24 cellular contexts compared by ENCODE assay signal in genomic region chr3:74523811-74524210, GRCh38.
A peak's percentile ranks its signal among the peaks of the same experiment; 100 is the strongest.
DNase-seq lines count a peak whose midpoint lies in the region; ATAC-seq, FAIRE-seq and TF ChIP-seq lines count a peak whose summit lies in the region.
"Had no signal": no experiment of that assay in that cellular context is flagged by ENCODE, and none has a peak within 500 bp of the region (broad histone marks: within the 10 kb centered on the region; RNA-seq: fewer than 3 reads in every experiment).

No MANE protein-coding gene starts in this region.

- no peaks in the 10 kb centered on the region for H3K27me3 ChIP-seq in breast epithelium
- H3K27me3 ChIP-seq in endothelial cell of umbilical vein (ENCODE audit: control insufficient read depth in 2 of 2, insufficient read depth in 2 of 2, low read length in 2 of 2), result no peaks in the 10 kb centered on the region

- intact Hi-C loops in MCF 10A (cut with micrococcal nuclease), result no loop called here
- intact Hi-C loops in breast epithelium (cut with DNase I; ENCODE audit: low total_unique reads), result no loop called here
- intact Hi-C loops in endothelial cell of umbilical vein (cut with micrococcal nuclease), result no loop called here

- BruUV-seq in MCF 10A (replicated peaks; lab: Mats Ljungman, UMichigan), result no TSS peak
- BruUV-seq in endothelial cell of umbilical vein (replicated peaks; lab: Mats Ljungman, UMichigan), result no TSS peak

- CTCF ChIA-PET in MCF 10A (lab: Yijun Ruan, JAX) (interaction anchor here (0.6 to 0.7 kb wide), 2 partner anchors 16 to 177 kb away, joined by 3 read pairs; no protein-coding TSS in a partner anchor), endothelial cell of umbilical vein (lab: Charles Lee) (no interaction called here)

- H3K79me2 ChIP-seq in endothelial cell of umbilical vein (ENCODE audit: control insufficient read depth, insufficient read depth, low read length), result no peaks in the 10 kb centered on the region

- H3K9me1 ChIP-seq in endothelial cell of umbilical vein (replicated peaks; ENCODE audit: control insufficient read depth, extremely low read depth, insufficient read depth, low read length), result no peaks in the 10 kb centered on the region

- POLR2A ChIA-PET in MCF 10A (lab: Yijun Ruan, JAX) (interaction anchor here (0.6 kb wide), 1 partner anchor 13 kb away, joined by 3 read pairs; no protein-coding TSS in a partner anchor), endothelial cell of umbilical vein (lab: Charles Lee) (no interaction called here)

- TF ChIP-seq CTCF in MCF 10A (IDR thresholded peaks at IDR 0.05; ENCODE audit: unreplicated experiment) (no peak), breast epithelium (IDR thresholded peaks at IDR 0.05) (no peak), endothelial cell of umbilical vein (IDR thresholded peaks at IDR 0.05; ENCODE audit: extremely low read depth in 1 of 2, insufficient read depth in 1 of 2, low read depth in 1 of 2, low read length in 2 of 2) (no peak)

- H3K9ac ChIP-seq in endothelial cell of umbilical vein (replicated peaks; ENCODE audit: extremely low read depth, insufficient read depth, low read length), result no peak overlapping the region

- no peak overlapping the region for H3K27ac Mint-ChIP-seq in MCF 10A (ENCODE audit: low read depth, unreplicated experiment)
- H3K27ac Mint-ChIP-seq in T-helper 17 cell, result no peak overlapping the region
- H3K27ac Mint-ChIP-seq: CD8-positive, alpha-beta memory T cell had no signal

- dilution Hi-C loops in endothelial cell of umbilical vein (cut with MboI; ENCODE audit: extremely low pct_ligation_motif_present, low sequenced_read_pairs), result no loop called here

- H2AFZ ChIP-seq in endothelial cell of umbilical vein (ENCODE audit: low read depth, low read length), result no peak overlapping the region

- H3K36me3 Mint-ChIP-seq in MCF 10A (ENCODE audit: insufficient read depth, unreplicated experiment), result no peaks in the 10 kb centered on the region
- no peaks in the 10 kb centered on the region for H3K36me3 Mint-ChIP-seq in T-helper 17 cell (ENCODE audit: low read depth)
- H3K36me3 Mint-ChIP-seq: CD8-positive, alpha-beta memory T cell had no signal

- H3K4me3 ChIP-seq in breast epithelium (no peak overlapping the region), endothelial cell of umbilical vein (replicated peaks in 1 of 3; ENCODE audit: insufficient read depth in 1 of 3, low read depth in 1 of 3, low read length in 3 of 3) (no peak overlapping the region)

- no peak for TF ChIP-seq POLR2A in breast epithelium (IDR thresholded peaks at IDR 0.05)
- no peak for TF ChIP-seq POLR2A in endothelial cell of umbilical vein (IDR thresholded peaks at IDR 0.05; ENCODE audit: low read depth, low read length)

- DNase-seq in MCF 10A (ENCODE audit: unreplicated experiment) (peak; percentile 25), breast epithelium (ENCODE audit: low spot score in 2 of 2) (no peak), endothelial cell of umbilical vein (ENCODE audit: low read depth, low spot score) (peak; percentile 2), kidney tubule cell (ENCODE audit: low spot score) (peak; percentile 44), T-helper 17 cell (no peak), inferior parietal cortex (ENCODE audit: extremely low spot score) (no peak), HCEC 1CT (no peak)
- no peak for DNase-seq in effector CD8-positive, alpha-beta T cell (lab: John Stamatoyannopoulos, UW)
- DNase-seq: 8988T; AML-193; Calu3; CD8-positive, alpha-beta memory T cell; GDM1; KBM-7; NCI-H1092; NCI-H146; NCI-H2029 treated with DMSO at 0.1 percent for 48 hours; NCI-H226; NCI-H510A treated with DMSO at 0.1 percent for 48 hours; NCI-H774; NK-92 treated with Interleukin-12 subunit alpha and Interleukin-12 subunit beta, amount 100 ng/mL, for 24 hours had no signal

- H3K27ac ChIP-seq in breast epithelium (no peak overlapping the region), endothelial cell of umbilical vein (ENCODE audit: insufficient read depth, low read depth, low read length) (no peak overlapping the region)
- H3K27ac ChIP-seq: C4-2B had no signal

- H4K20me1 ChIP-seq in endothelial cell of umbilical vein (replicated peaks; ENCODE audit: control insufficient read depth, extremely low read depth, insufficient read depth, low read length), result no peaks in the 10 kb centered on the region

- H3K27me3 Mint-ChIP-seq in MCF 10A (ENCODE audit: insufficient read depth, unreplicated experiment) (no peaks in the 10 kb centered on the region), T-helper 17 cell (no peaks in the 10 kb centered on the region)
- H3K27me3 Mint-ChIP-seq: CD8-positive, alpha-beta memory T cell had no signal

- H3K36me3 ChIP-seq in breast epithelium (no peaks in the 10 kb centered on the region), endothelial cell of umbilical vein (ENCODE audit: control insufficient read depth in 2 of 2, extremely low read depth in 1 of 2, insufficient read depth in 2 of 2, low read length in 2 of 2) (no peaks in the 10 kb centered on the region)

- no peak for ATAC-seq in T-helper 17 cell
- ATAC-seq: HepG2, Panc1 had no signal

- no peaks in the 10 kb centered on the region for H3K4me1 ChIP-seq in breast epithelium
- no peaks in the 10 kb centered on the region for H3K4me1 ChIP-seq in endothelial cell of umbilical vein (ENCODE audit: control insufficient read depth, extremely low read depth, insufficient read depth, low read length)

- H3K9me3 ChIP-seq in breast epithelium (no peaks in the 10 kb centered on the region), endothelial cell of umbilical vein (replicated peaks; ENCODE audit: control insufficient read depth, insufficient read depth, low read length) (peaks cover 3% of the 10 kb centered on the region), T-helper 17 cell (ENCODE audit: control insufficient read depth, low read length, poor library complexity, severe bottlenecking) (peaks cover 2% of the 10 kb centered on the region)

- H3K4me2 ChIP-seq in endothelial cell of umbilical vein (ENCODE audit: insufficient read depth, low read length), result no peak overlapping the region

- H3K4me1 Mint-ChIP-seq in MCF 10A (ENCODE audit: insufficient read depth, unreplicated experiment) (peaks cover 9% of the 10 kb centered on the region), T-helper 17 cell (no peaks in the 10 kb centered on the region)
- H3K4me1 Mint-ChIP-seq: CD8-positive, alpha-beta memory T cell had no signal

- H3K4me3 Mint-ChIP-seq in MCF 10A (ENCODE audit: unreplicated experiment) (no peak overlapping the region), T-helper 17 cell (no peak overlapping the region)
- H3K4me3 Mint-ChIP-seq: CD8-positive, alpha-beta memory T cell had no signal

- H3K9me3 Mint-ChIP-seq in MCF 10A (ENCODE audit: unreplicated experiment), result no peaks in the 10 kb centered on the region

- no peak for FAIRE-seq in endothelial cell of umbilical vein (lab: Jason Lieb, UNC)
- FAIRE-seq: HepG2 had no signal

TF ChIP-seq in endothelial cell of umbilical vein, 7 proteins besides CTCF, POLR2A, EP300 and RAD21:
- TF ChIP-seq GATA2 (IDR thresholded peaks at IDR 0.05; ENCODE audit: insufficient read depth, insufficient read length, low read depth, low read length) (no peak), FOS (IDR thresholded peaks at IDR 0.05; ENCODE audit: borderline replicate concordance, insufficient read depth, low read length) (peak; percentile 32)

Comparison
In these comparisons a context has a peak if more than half of its experiments do, and no peak if none do; other contexts are left out.
1. DNase-seq: peak in MCF 10A (single experiment), endothelial cell of umbilical vein (single experiment) and kidney tubule cell (single experiment); none in breast epithelium (0 of 2), effector CD8-positive, alpha-beta T cell (single experiment), T-helper 17 cell (0 of 3), inferior parietal cortex (single experiment) and HCEC 1CT (single experiment).